Comparison of ENCODE assay signal across 23 cellular contexts in genomic region chr6:150002710-150003109, GRCh38. TPM values are rescaled to one million over a fixed set of nuclear protein-coding genes. Genes with fewer than 3 reads are reported as not detected.
"Had no signal": no experiment of that assay in that cellular context is flagged by ENCODE, and none has a peak within 500 bp of the region (broad histone marks: within the 10 kb centered on the region; RNA-seq: fewer than 3 reads in every experiment).

No MANE protein-coding gene starts in this region.

- H3K36me3 ChIP-seq: esophagus muscularis mucosa, gastrocnemius medialis, heart right ventricle, neutrophil, ovary had no signal

- ATAC-seq: effector memory CD8-positive, alpha-beta T cell; gastrocnemius medialis; heart right ventricle; left lobe of liver; right cardiac atrium had no signal

- H3K4me3 ChIP-seq: esophagus muscularis mucosa, gastrocnemius medialis, heart right ventricle, ovary had no signal

- H3K4me3 Mint-ChIP-seq: dendritic cell treated with granulocyte-macrophage colony-stimulating factor and Interleukin-4, amounts not matched to agents 40 ng/mL and 50 ng/mL, for 4 days; effector memory CD8-positive, alpha-beta T cell; mesothelial cell of epicardium; nephron progenitor cell had no signal

- DNase-seq: effector memory CD8-positive, alpha-beta T cell; gastrocnemius medialis; heart right ventricle; hypothalamus; mammary epithelial cell; nephron progenitor cell; ovary; right cardiac atrium; small intestine; stimulated activated CD4-positive, alpha-beta T cell treated with anti-CD3 and anti-CD28 coated beads, Interleukin-12 subunit alpha, Interleukin-12 subunit beta, amount 100 ng/mL, for 4 hours; stimulated activated CD4-positive, alpha-beta T cell treated with anti-CD3 and anti-CD28 coated beads, Interleukin-2, amount 100 ng/mL, for 48 hours; stimulated activated naive CD4-positive, alpha-beta T cell treated with Interleukin-2 at 50 U/mL for 16 hours; trophoblast cell had no signal

- H3K27ac ChIP-seq: epithelial cell of prostate, esophagus muscularis mucosa, gastrocnemius medialis, heart right ventricle, neutrophil, ovary had no signal

- H3K9me3 Mint-ChIP-seq: dendritic cell treated with granulocyte-macrophage colony-stimulating factor and Interleukin-4, amounts not matched to agents 40 ng/mL and 50 ng/mL, for 4 days; effector memory CD8-positive, alpha-beta T cell; mesothelial cell of epicardium had no signal

- H3K36me3 Mint-ChIP-seq: mesothelial cell of epicardium had no signal

- H3K9me3 ChIP-seq: esophagus muscularis mucosa, gastrocnemius medialis, heart right ventricle, neutrophil, ovary had no signal

- H3K27ac Mint-ChIP-seq: dendritic cell treated with granulocyte-macrophage colony-stimulating factor and Interleukin-4, amounts not matched to agents 40 ng/mL and 50 ng/mL, for 4 days; effector memory CD8-positive, alpha-beta T cell; mesothelial cell of epicardium; nephron progenitor cell had no signal

RNA-seq across cellular contexts. Expression of gene RAET1L, which starts 22.6 kb away (rescaled TPM):
- total RNA-seq: esophagus muscularis mucosa, fibroblast of villous mesenchyme, gastrocnemius medialis, heart right ventricle, left lobe of liver, mesothelial cell of epicardium, mucosa of gallbladder, myocyte, ovary, posterior vena cava, right cardiac atrium had no signal
